In genomic region chr16:48613061-48613957, GRCh38 we compare ENCODE assay signal across 9 cellular contexts. TPM values are rescaled to one million over a fixed set of nuclear protein-coding genes. Genes with fewer than 3 reads are reported as not detected.
DNase-seq lines count a peak whose midpoint lies in the region; ATAC-seq and TF ChIP-seq lines count a peak whose summit lies in the region.
"Had no signal": no experiment of that assay in that cellular context is flagged by ENCODE, and none has a peak within 500 bp of the region (broad histone marks: within the 10 kb centered on the region; RNA-seq: fewer than 3 reads in every experiment).

No MANE protein-coding gene starts in this region.

- H3K9ac ChIP-seq in PC-3 (ENCODE audit: low read length), result no peak overlapping the region
- H3K9ac ChIP-seq in adipocyte (ENCODE audit: low read length), result no peak overlapping the region
- H3K9ac ChIP-seq: parathyroid adenoma had no signal

- H3K4me1 ChIP-seq in PC-3 (ENCODE audit: insufficient read depth, low read length) (peaks cover 8% of the 10 kb centered on the region), adipocyte (ENCODE audit: control insufficient read depth, insufficient read depth, low read length) (peaks cover 19% of the 10 kb centered on the region), mucosa of descending colon (ENCODE audit: low read depth) (peaks cover 18% of the 10 kb centered on the region)

- H3K27me3 ChIP-seq in PC-3 (ENCODE audit: low read length), result no peaks in the 10 kb centered on the region
- H3K27me3 ChIP-seq in adipocyte (replicated peaks; ENCODE audit: control insufficient read depth, insufficient read depth, low read length), result no peaks in the 10 kb centered on the region

- H3K9me3 ChIP-seq in PC-3 (ENCODE audit: low read length) (no peaks in the 10 kb centered on the region), adipocyte (ENCODE audit: control insufficient read depth, low read length) (no peaks in the 10 kb centered on the region), mucosa of descending colon (no peaks in the 10 kb centered on the region)

- BruUV-seq in PC-3 (replicated peaks; lab: Mats Ljungman, UMichigan), result no TSS peak

- no peaks in the 10 kb centered on the region for H3F3A ChIP-seq in PC-3 (ENCODE audit: low read length, unreplicated experiment)

- CTCF ChIA-PET in PC-3 (lab: Charles Lee), result interaction anchor here (0.7 to 0.9 kb wide), 2 partner anchors 10 to 298 kb away, joined by 3 read pairs; no protein-coding TSS in a partner anchor

- intact Hi-C loops in PC-3 (cut with micrococcal nuclease), result no loop called here
- intact Hi-C loops in mucosa of descending colon (cut with DNase I, micrococcal nuclease), result no loop called here
- intact Hi-C loops in left cardiac atrium (cut with DNase I), result no loop called here

- H3K4me3 ChIP-seq in PC-3 (ENCODE audit: low read length) (no peak overlapping the region), adipocyte (ENCODE audit: low read length) (no peak overlapping the region), mucosa of descending colon (no peak overlapping the region)

- ATAC-seq in HG02678 (IDR thresholded peaks at IDR 0.05; ENCODE audit: unreplicated experiment) (peak; percentile 40), PC-3 (peak; percentile 24; the same call in 1 of the 2 replicates), mucosa of descending colon (peak; percentile 77), HG02763 (IDR thresholded peaks at IDR 0.05; ENCODE audit: unreplicated experiment) (no peak), left cardiac atrium (no peak)

- H4K20me1 ChIP-seq in PC-3 (ENCODE audit: low read length), result no peaks in the 10 kb centered on the region

- in situ Hi-C loops in GM13976 (cut with MboI; ENCODE audit: low sequenced_read_pairs, unreplicated experiment), result loop anchor here (25.0 kb wide), 1 partner anchor 151 kb away; no protein-coding TSS in a partner anchor

- peaks cover 14% of the 10 kb centered on the region for H3K79me2 ChIP-seq in PC-3 (ENCODE audit: low read length)

- POLR2A ChIA-PET in PC-3 (lab: Charles Lee; ENCODE audit: unreplicated experiment), result interaction anchor here (0.6 kb wide), 1 partner anchor 176 kb away, joined by 4 read pairs; no protein-coding TSS in a partner anchor

- 0 out of 2 replicates have a peak overlapping the region, but pooled peaks have one; percentile 42 for H2AFZ ChIP-seq in PC-3 (ENCODE audit: low read length)
- H2AFZ ChIP-seq: parathyroid adenoma had no signal

- H3K27ac ChIP-seq in PC-3 (ENCODE audit: low read length), result no peak overlapping the region
- H3K27ac ChIP-seq: parathyroid adenoma had no signal

- H3K4me2 ChIP-seq in PC-3 (ENCODE audit: low read length), result no peak overlapping the region

- H3K9me2 ChIP-seq in PC-3 (replicated peaks; ENCODE audit: low read length), result no peaks in the 10 kb centered on the region

- no peak for TF ChIP-seq CTCF in GM13976 (IDR thresholded peaks at IDR 0.05; ENCODE audit: borderline replicate concordance, control extremely low read depth, extremely low read depth, insufficient read depth, missing control alignments)
- no peak for TF ChIP-seq CTCF in PC-3 (conservative IDR thresholded peaks at IDR 0.05; ENCODE audit: low read depth, low read length)
- TF ChIP-seq CTCF in mucosa of descending colon (IDR thresholded peaks at IDR 0.05), result no peak

- peak; percentile 71 for DNase-seq in GM13976 (ENCODE audit: low spot score)
- DNase-seq in PC-3, result peak; percentile 42
- DNase-seq in adipocyte (ENCODE audit: low read depth), result peak; percentile 64
- peak in 1 of 3 donors; percentile 65 for DNase-seq in mucosa of descending colon
- no peak for DNase-seq in putamen (ENCODE audit: low spot score)
- no peak for DNase-seq in left cardiac atrium

- H3K36me3 ChIP-seq in PC-3 (ENCODE audit: low read depth, low read length) (no peaks in the 10 kb centered on the region), adipocyte (ENCODE audit: control insufficient read depth, insufficient read depth, low read length, severe bottlenecking) (no peaks in the 10 kb centered on the region), mucosa of descending colon (ENCODE audit: low read depth) (no peaks in the 10 kb centered on the region)

RNA-seq across cellular contexts. Expression of gene N4BP1, which starts 3.3 kb away (rescaled TPM):
- total RNA-seq in PC-3 (2014; rRNA removed) (7.6 and 16.6 TPM in 2 replicates), mucosa of descending colon (10 to 100 TPM; 34.6 to 38.9 (median 37.1) TPM), left cardiac atrium (10 to 100 TPM; 19.2 to 22.5 TPM)

Comparison
In these comparisons a context has a peak if more than half of its experiments do, and no peak if none do; other contexts are left out.
1. DNase-seq: peak in GM13976 (single experiment), PC-3 (single experiment) and adipocyte (single experiment); none in putamen (single experiment) and left cardiac atrium (single experiment).
2. ATAC-seq: peak in HG02678 (single experiment), PC-3 (single experiment) and mucosa of descending colon (single experiment); none in HG02763 (single experiment) and left cardiac atrium (0 of 2).